Comparison of ENCODE assay signal across 3 cellular contexts in genomic region chr19:53896682-53897081, GRCh38.
TF ChIP-seq lines count a peak whose summit lies in the region.

No MANE protein-coding gene starts in this region.

TF ChIP-seq in GM23338, 12 proteins besides CTCF, POLR2A, EP300 and RAD21:
- TF ChIP-seq EZH2 (IDR thresholded peaks at IDR 0.05; ENCODE audit: low read depth, unreplicated experiment), result no peak
- TF ChIP-seq REST (IDR thresholded peaks at IDR 0.05; ENCODE audit: unreplicated experiment), result peak; percentile 74
- TF ChIP-seq EZH2phosphoT487 (IDR thresholded peaks at IDR 0.05; ENCODE audit: unreplicated experiment), result no peak

TF ChIP-seq in Ishikawa, 13 proteins besides CTCF, POLR2A, EP300 and RAD21:
- TF ChIP-seq CEBPB (IDR thresholded peaks at IDR 0.05) (no peak), REST (IDR thresholded peaks at IDR 0.05; ENCODE audit: low read depth) (peak; percentile 80)

TF ChIP-seq in K562, 482 proteins besides CTCF, POLR2A, EP300 and RAD21:
- TF ChIP-seq NBN (IDR thresholded peaks at IDR 0.05; ENCODE audit: low read depth) (no peak), MIER1 (IDR thresholded peaks at IDR 0.05; ENCODE audit: low read depth) (peak; percentile 68), EHMT2 (IDR thresholded peaks at IDR 0.05) (peak; percentile 79)
